ENCODE assay signal across 17 cellular contexts in genomic region chr2:74741651-74742050, GRCh38.
DNase-seq lines count a peak whose midpoint lies in the region; ATAC-seq, FAIRE-seq and TF ChIP-seq lines count a peak whose summit lies in the region.
"Had no signal": no experiment of that assay in that cellular context is flagged by ENCODE, and none has a peak within 500 bp of the region (broad histone marks: within the 10 kb centered on the region; RNA-seq: fewer than 3 reads in every experiment).

No MANE protein-coding gene starts in this region.

- 55 to 66% methylated on average over 2 of the region's 2 CpGs for WGBS in transverse colon (ENCODE audit: low coverage in 1 of 2), 2 donors

- DNase-seq in activated naive CD4-positive, alpha-beta T cell treated with Interleukin-2 at 50 U/mL for 16 hours: no peak
- DNase-seq in SKM-1 treated with dmso at 0.1 percent for 144 hours (lab: John Stamatoyannopoulos, UW; ENCODE audit: unreplicated experiment): peak; percentile 30
- peak; percentile 21 for DNase-seq in fibroblast of villous mesenchyme (ENCODE audit: low read depth)
- no peak for DNase-seq in transverse colon
- DNase-seq in RPMI8226: no peak
- DNase-seq in GM12891 (ENCODE audit: insufficient read length, low spot score): no peak
- DNase-seq: activated effector memory CD4-positive, alpha-beta T cell treated with anti-CD3 and anti-CD28 coated beads, Interleukin-2, amount 50 U/mL, for 16 hours; GF-D8; immature natural killer cell; NCI-H1417 treated with DMSO at 0.1 percent for 48 hours; sigmoid colon; stimulated activated naive CD4-positive, alpha-beta T cell had no signal

- peaks cover 4 to 22% (median 12%) of the 10 kb centered on the region in 4 donors for H3K4me1 ChIP-seq in transverse colon

- FAIRE-seq in GM12891 (lab: Jason Lieb, UNC): no peak
- FAIRE-seq: GM18507 had no signal

- H3K4me3 Mint-ChIP-seq in activated naive CD4-positive, alpha-beta T cell treated with anti-CD3 and anti-CD28 coated beads, Interleukin-2, amount 50 U/mL, for 24 hours: no peak overlapping the region
- H3K4me3 Mint-ChIP-seq: immature natural killer cell, memory B cell had no signal

- TF ChIP-seq POLR2A in transverse colon (IDR thresholded peaks at IDR 0.05) (no peak), GM12891 (IDR thresholded peaks at IDR 0.05; ENCODE audit: low read depth, low read length) (no peak)

- peaks cover 6% of the 10 kb centered on the region for H3K36me3 Mint-ChIP-seq in activated naive CD4-positive, alpha-beta T cell treated with anti-CD3 and anti-CD28 coated beads, Interleukin-2, amount 50 U/mL, for 24 hours

- peak overlapping the region; percentile 2 for H3K27ac Mint-ChIP-seq in activated naive CD4-positive, alpha-beta T cell treated with anti-CD3 and anti-CD28 coated beads, Interleukin-2, amount 50 U/mL, for 24 hours
- H3K27ac Mint-ChIP-seq: immature natural killer cell, memory B cell had no signal

- no peak for TF ChIP-seq CTCF in fibroblast of villous mesenchyme (IDR thresholded peaks at IDR 0.05; ENCODE audit: insufficient read depth, low read depth, low read length)
- no peak for TF ChIP-seq CTCF in transverse colon (IDR thresholded peaks at IDR 0.05)

- in situ Hi-C loops in transverse colon (cut with MboI; ENCODE audit: low pct_ligation_motif_present in 1 of 4, low pct_unique_long_range_greater_than_20kb in 1 of 4, low sequenced_read_pairs in 3 of 4): no loop called here

- no peak for TF ChIP-seq EP300 in transverse colon (IDR thresholded peaks at IDR 0.05; ENCODE audit: low read depth)

- peaks cover 7% of the 10 kb centered on the region for H3K9me3 Mint-ChIP-seq in activated naive CD4-positive, alpha-beta T cell treated with anti-CD3 and anti-CD28 coated beads, Interleukin-2, amount 50 U/mL, for 24 hours

- H3K27ac ChIP-seq in transverse colon: peak overlapping the region in 3 of 4 donors; percentile 55 to 64 (median 60)
- H3K27ac ChIP-seq: neutrophil had no signal

- H3K4me3 ChIP-seq in fibroblast of villous mesenchyme (ENCODE audit: low read depth, low read length): no peak overlapping the region
- H3K4me3 ChIP-seq in transverse colon: no peak overlapping the region
- H3K4me3 ChIP-seq: sigmoid colon had no signal

- no peaks in the 10 kb centered on the region for H3K27me3 ChIP-seq in transverse colon
- H3K27me3 ChIP-seq: neutrophil, sigmoid colon had no signal

- intact Hi-C loops in transverse colon (cut with DNase I; ENCODE audit: low total_unique reads): no loop called here

- no peaks in the 10 kb centered on the region for H3K36me3 ChIP-seq in transverse colon
- H3K36me3 ChIP-seq: neutrophil, sigmoid colon had no signal

- H3K9me3 ChIP-seq in transverse colon: peaks cover 2 to 7% of the 10 kb centered on the region in 2 donors
- H3K9me3 ChIP-seq: neutrophil had no signal

- H3K4me1 Mint-ChIP-seq in activated naive CD4-positive, alpha-beta T cell treated with anti-CD3 and anti-CD28 coated beads, Interleukin-2, amount 50 U/mL, for 24 hours: no peaks in the 10 kb centered on the region
- H3K4me1 Mint-ChIP-seq: immature natural killer cell, memory B cell had no signal

- H3K27me3 Mint-ChIP-seq in activated naive CD4-positive, alpha-beta T cell treated with anti-CD3 and anti-CD28 coated beads, Interleukin-2, amount 50 U/mL, for 24 hours: no peaks in the 10 kb centered on the region

- ATAC-seq in HG02938 (IDR thresholded peaks at IDR 0.05; ENCODE audit: unreplicated experiment): no peak

TF ChIP-seq in GM12891, 5 proteins besides CTCF, POLR2A, EP300 and RAD21:
- TF ChIP-seq TAF1 (IDR thresholded peaks at IDR 0.05; ENCODE audit: low read depth, low read length) (no peak), POU2F2 (IDR thresholded peaks at IDR 0.05; ENCODE audit: low read depth, low read length) (no peak), SPI1 (IDR thresholded peaks at IDR 0.05; ENCODE audit: low read depth, low read length) (no peak), POLR2AphosphoS5 (IDR thresholded peaks at IDR 0.05; ENCODE audit: low read depth, low read length) (no peak), PAX5 (IDR thresholded peaks at IDR 0.05; ENCODE audit: insufficient read depth, low read length, severe bottlenecking) (no peak)

Comparison
In these comparisons a context has a peak if more than half of its experiments do, and no peak if none do; other contexts are left out.
1. DNase-seq: peak in SKM-1 treated with dmso at 0.1 percent for 144 hours (single experiment) and fibroblast of villous mesenchyme (single experiment); none in activated naive CD4-positive, alpha-beta T cell treated with Interleukin-2 at 50 U/mL for 16 hours (single experiment), transverse colon (single experiment), RPMI8226 (single experiment) and GM12891 (single experiment).